In genomic region chr5:32449216-32449721, GRCh38 we compare ENCODE assay signal across 26 cellular contexts.
"Had no signal": no experiment of that assay in that cellular context is flagged by ENCODE, and none has a peak within 500 bp of the region (broad histone marks: within the 10 kb centered on the region; RNA-seq: fewer than 3 reads in every experiment).

No MANE protein-coding gene starts in this region.

- H3K36me3 ChIP-seq: brain microvascular endothelial cell, cardiac muscle cell, Peyer's patch had no signal

- H3K4me3 ChIP-seq: cardiac muscle cell, Peyer's patch had no signal

- H3K9me3 ChIP-seq: Peyer's patch had no signal

- DNase-seq: activated CD4-positive, alpha-beta memory T cell treated with anti-CD3 and anti-CD28 coated beads, Interleukin-2, amount 10 ng/mL, durations not matched to agents 7 days and 5 days; activated CD4-positive, alpha-beta T cell treated with anti-CD3 and anti-CD28 coated beads for 36 hours; activated CD4-positive, alpha-beta T cell treated with anti-CD3 and anti-CD28 coated beads, Interleukin-2, amount 50 U/mL, for 1 hour; activated gamma-delta T cell; activated naive CD4-positive, alpha-beta T cell treated with anti-CD3 and anti-CD28 coated beads for 36 hours; activated T-cell treated with anti-CD3 and anti-CD28 coated beads for 4 hours; activated T-cell treated with anti-CD3 and anti-CD28 coated beads, Interleukin-2, amount 50 U/mL, for 48 hours; brain microvascular endothelial cell; MM.1S; NCI-H1105; NCI-H1436; NCI-H1694 treated with DMSO at 0.1 percent for 48 hours; NCI-H2029 treated with DMSO at 0.1 percent for 48 hours; NCI-H2171; NCI-H2227 treated with DMSO at 0.1 percent for 48 hours; NCI-H446 treated with DMSO at 0.1 percent for 48 hours; NCI-H526 treated with DMSO at 0.1 percent for 48 hours; Peyer's patch; Right ventricle myocardium superior; T-cell; T-helper 2 cell; T1000 had no signal

- ATAC-seq: activated CD4-positive, alpha-beta T cell treated with anti-CD3 and anti-CD28 coated beads for 36 hours; activated T-helper 17 cell treated with anti-CD3 and anti-CD28 coated beads, Interleukin-2, amount 50 U/mL, for 72 hours; T-cell had no signal

- H3K27ac ChIP-seq: brain microvascular endothelial cell, cardiac muscle cell, Peyer's patch, RWPE1, VCaP had no signal
